In the genomic region with DNA sequence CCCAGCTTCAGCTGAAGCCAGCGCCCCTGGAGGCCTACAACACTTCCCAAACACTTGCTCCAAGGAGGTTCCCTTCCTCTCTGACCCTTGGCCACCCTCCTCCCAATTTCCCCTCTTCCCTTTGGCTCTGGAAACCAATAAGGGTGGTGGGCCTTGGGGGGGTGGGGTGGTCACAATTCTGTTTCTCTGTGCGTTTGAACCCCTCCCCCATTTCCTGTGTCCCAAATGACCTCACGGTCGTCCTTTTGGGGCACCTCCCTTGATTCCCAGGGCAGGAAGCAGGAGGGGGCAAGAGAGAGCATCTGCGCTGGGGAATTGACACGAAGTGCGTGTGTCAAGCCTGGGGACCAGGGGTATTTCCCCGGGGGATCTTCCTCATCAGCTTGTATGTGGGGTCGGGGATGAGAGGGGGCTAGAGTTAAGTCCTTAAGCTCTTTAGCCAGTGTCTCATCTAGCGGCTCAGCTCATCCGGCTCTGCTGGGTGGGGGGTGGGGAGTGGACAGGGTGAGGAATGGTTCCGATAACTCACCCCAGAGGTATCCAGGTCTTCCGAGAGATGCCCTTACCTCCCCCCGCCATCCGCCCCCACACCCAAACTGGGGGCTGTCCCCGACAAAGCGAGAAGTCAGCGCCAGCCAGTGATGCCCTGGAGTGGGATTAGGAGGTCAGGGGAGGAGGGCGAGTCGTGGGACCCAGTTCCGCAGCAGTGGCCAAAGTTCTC, we compare ENCODE assay signal across 8 cellular contexts. TPM values are rescaled to one million over a fixed set of nuclear protein-coding genes. Genes with fewer than 3 reads are reported as not detected.
DNase-seq lines count a peak whose midpoint lies in the region; ATAC-seq and TF ChIP-seq lines count a peak whose summit lies in the region.

No MANE protein-coding gene starts in this region.

- ATAC-seq in CD4-positive, alpha-beta T cell (ENCODE audit: poor library complexity): no peak
- peak; percentile 2 for ATAC-seq in HG02870 (IDR thresholded peaks at IDR 0.05; ENCODE audit: unreplicated experiment)
- ATAC-seq in central memory CD8-positive, alpha-beta T cell (replicated peaks; ENCODE audit: extremely low read depth, poor library complexity, severe bottlenecking): no peak
- ATAC-seq in naive B cell (ENCODE audit: low read depth in 2 of 2): peak; percentile 15 to 22
- ATAC-seq in HG03469 (IDR thresholded peaks at IDR 0.05; ENCODE audit: unreplicated experiment): no peak

- POLR2A ChIA-PET in CD4-positive, alpha-beta T cell (lab: Charles Lee): interaction anchor here (0.6 to 6.5 kb wide), 6 partner anchors 14 to 92 kb away, joined by 3 to 65 read pairs (median 6); partner anchors contain the start of genes SIAE and SPA17

- intact Hi-C loops in CD4-positive, alpha-beta T cell (cut with DNase I, micrococcal nuclease): loop anchor here (2.0 to 10.0 kb wide), 3 partner anchors 76 to 1017 kb away; partner anchors contain the start of gene ZNF202 (in 1 of the 2)

- DNase-seq in CD4-positive, alpha-beta T cell: no peak
- no peak for DNase-seq in central memory CD8-positive, alpha-beta T cell (ENCODE audit: low spot score in 2 of 2)
- DNase-seq in naive B cell (peak; percentile 30), HK-2 (ENCODE audit: unreplicated experiment) (no peak), NCI-H146 treated with DMSO at 0.1 percent for 48 hours (lab: John Stamatoyannopoulos, UW; ENCODE audit: unreplicated experiment) (no peak), kidney glomerular epithelial cell (lab: John Stamatoyannopoulos, UW) (no peak)

- peaks cover 38% of the 10 kb centered on the region for H3K4me1 Mint-ChIP-seq in CD4-positive, alpha-beta T cell (ENCODE audit: low read depth)
- peaks cover 18% of the 10 kb centered on the region for H3K4me1 Mint-ChIP-seq in central memory CD8-positive, alpha-beta T cell
- peaks cover 49 to 54% (median 51%) of the 10 kb centered on the region in 3 donors for H3K4me1 Mint-ChIP-seq in naive B cell

- peaks cover 57% of the 10 kb centered on the region for H3K27me3 Mint-ChIP-seq in CD4-positive, alpha-beta T cell
- H3K27me3 Mint-ChIP-seq in central memory CD8-positive, alpha-beta T cell: peaks cover 64% of the 10 kb centered on the region
- peaks cover 0 to 5% (median 0%) of the 10 kb centered on the region in 3 donors for H3K27me3 Mint-ChIP-seq in naive B cell

- H3K27ac Mint-ChIP-seq in CD4-positive, alpha-beta T cell: no peak overlapping the region
- no peak overlapping the region for H3K27ac Mint-ChIP-seq in central memory CD8-positive, alpha-beta T cell (ENCODE audit: low read depth)
- H3K27ac Mint-ChIP-seq in naive B cell: peak overlapping the region; percentile 71 to 97 (median 86)

- H3K36me3 Mint-ChIP-seq in CD4-positive, alpha-beta T cell (ENCODE audit: low read depth): peaks cover 5% of the 10 kb centered on the region
- H3K36me3 Mint-ChIP-seq in central memory CD8-positive, alpha-beta T cell (ENCODE audit: insufficient read depth): peaks cover 14% of the 10 kb centered on the region
- H3K36me3 Mint-ChIP-seq in naive B cell: no peaks in the 10 kb centered on the region

- CTCF ChIA-PET in CD4-positive, alpha-beta T cell (lab: Charles Lee): interaction anchor here (1.3 to 6.1 kb wide), 7 partner anchors 11 to 115 kb away, joined by 6 to 60 read pairs (median 15); partner anchors contain the start of genes SIAE and SPA17

- TF ChIP-seq CTCF in CD4-positive, alpha-beta T cell (IDR thresholded peaks at IDR 0.05): no peak

- no peaks in the 10 kb centered on the region for H3K9me3 Mint-ChIP-seq in CD4-positive, alpha-beta T cell
- no peaks in the 10 kb centered on the region for H3K9me3 Mint-ChIP-seq in central memory CD8-positive, alpha-beta T cell
- no peaks in the 10 kb centered on the region for H3K9me3 Mint-ChIP-seq in naive B cell

- no peaks in the 10 kb centered on the region for H3K9me3 ChIP-seq in CD4-positive, alpha-beta T cell (ENCODE audit: control insufficient read depth, low read length)

- H3K27ac ChIP-seq in CD4-positive, alpha-beta T cell (ENCODE audit: low read depth, low read length): no peak overlapping the region

- peak overlapping the region; percentile 77 for H3K4me3 Mint-ChIP-seq in CD4-positive, alpha-beta T cell
- H3K4me3 Mint-ChIP-seq in central memory CD8-positive, alpha-beta T cell: peak overlapping the region; percentile 88
- peak overlapping the region; percentile 83 to 96 (median 88) for H3K4me3 Mint-ChIP-seq in naive B cell

- peaks cover 53% of the 10 kb centered on the region for H3K27me3 ChIP-seq in CD4-positive, alpha-beta T cell (ENCODE audit: control insufficient read depth, insufficient read depth, low read length)

RNA-seq across cellular contexts. Expression of gene ESAM, which starts 0.6 kb away (rescaled TPM):
- under 1 TPM; 0.38 to 0.64 TPM for total RNA-seq in CD4-positive, alpha-beta T cell
- 10 to 100 TPM; 13.6 to 25.3 (median 19.1) TPM for polyA plus RNA-seq in naive B cell (ENCODE audit: low read depth in 6 of 6)

RNA-seq across cellular contexts. Expression of gene VSIG2, which starts 9.4 kb away (rescaled TPM):
- total RNA-seq in CD4-positive, alpha-beta T cell: under 1 TPM in 1 of 2 experiments, not detected in 1; 0.28 TPM
- under 1 TPM in 1 of 6 donors, not detected in 5; 0.29 TPM for polyA plus RNA-seq in naive B cell (ENCODE audit: low read depth in 6 of 6)

RNA-seq across cellular contexts. Expression of gene NRGN, which starts 21.7 kb away (rescaled TPM):
- total RNA-seq in CD4-positive, alpha-beta T cell: 1 to 10 TPM in 1 of 2 experiments, under 1 TPM in 1; 0.84 to 1.4 TPM
- polyA plus RNA-seq in naive B cell (ENCODE audit: low read depth in 6 of 6): 1 to 10 TPM; 1.3 to 8.3 (median 6.0) TPM

RNA-seq across cellular contexts. Expression of gene MSANTD2, which starts 38.7 kb away (rescaled TPM):
- 1 to 10 TPM; 4.2 to 5.1 TPM for total RNA-seq in CD4-positive, alpha-beta T cell
- 1 to 10 TPM in 5 of 6 donors, not detected in 1; 2.5 to 8.1 (median 3.4) TPM for polyA plus RNA-seq in naive B cell (ENCODE audit: low read depth in 6 of 6)

Comparison
In these comparisons a context has a peak if more than half of its experiments do, and no peak if none do; other contexts are left out.
1. ATAC-seq: peak in HG02870 (single experiment) and naive B cell (2 of 2); none in CD4-positive, alpha-beta T cell (single experiment), central memory CD8-positive, alpha-beta T cell (single experiment) and HG03469 (single experiment).
2. H3K27ac Mint-ChIP-seq: peak in naive B cell (6 of 6); none in CD4-positive, alpha-beta T cell (single experiment) and central memory CD8-positive, alpha-beta T cell (single experiment).
3. Peak in every context shown above with its lines, with median percentiles within 50 percentile points of each other: H3K4me3 Mint-ChIP-seq.